8 cellular contexts compared by ENCODE assay signal in genomic region chr2:207337234-207338219, GRCh38.
A peak's percentile ranks its signal among the peaks of the same experiment; 100 is the strongest.
DNase-seq lines count a peak whose midpoint lies in the region; ATAC-seq and TF ChIP-seq lines count a peak whose summit lies in the region.

No MANE protein-coding gene starts in this region.

- H3K36me3 ChIP-seq in lower lobe of right lung (no peaks in the 10 kb centered on the region), GM23338 (ENCODE audit: insufficient read depth) (no peaks in the 10 kb centered on the region)

- peaks cover 51% of the 10 kb centered on the region for H3K4me1 Mint-ChIP-seq in T-helper 2 cell treated with Interferon-gamma antibody and Interleukin-4, amounts not matched to agents 5 μg/mL and 100 μg/mL, for 36 hours (ENCODE audit: low read depth)
- H3K4me1 Mint-ChIP-seq in GM23338 = peaks cover 59% of the 10 kb centered on the region

- H3K9me3 ChIP-seq in lower lobe of right lung = no peaks in the 10 kb centered on the region

- H3K4me3 Mint-ChIP-seq in T-helper 2 cell treated with Interferon-gamma antibody and Interleukin-4, amounts not matched to agents 5 μg/mL and 100 μg/mL, for 36 hours = peak overlapping the region; percentile 58
- no peak overlapping the region for H3K4me3 Mint-ChIP-seq in GM23338

- peaks cover 16% of the 10 kb centered on the region for H3K4me1 ChIP-seq in lower lobe of right lung
- H3K4me1 ChIP-seq in GM23338 (ENCODE audit: insufficient read depth) = peaks cover 34% of the 10 kb centered on the region

- H3K27me3 ChIP-seq in lower lobe of right lung (ENCODE audit: low read depth) = no peaks in the 10 kb centered on the region
- H3K27me3 ChIP-seq in GM23338 (ENCODE audit: insufficient read depth) = no peaks in the 10 kb centered on the region

- H3K9me2 ChIP-seq in GM23338 (ENCODE audit: insufficient read depth) = 0 out of 2 replicates have a peak, but pooled peaks cover 5% of the 10 kb centered on the region

- peak; percentile 34 for DNase-seq in NCI-H82 (lab: John Stamatoyannopoulos, UW)
- no peak for DNase-seq in NCI-H82 treated with DMSO at 0.1 percent for 48 hours (lab: John Stamatoyannopoulos, UW; ENCODE audit: unreplicated experiment)
- peak; percentile 42 for DNase-seq in T-helper 2 cell treated with Interferon-gamma antibody and Interleukin-4, amounts not matched to agents 5 μg/mL and 100 μg/mL, for 36 hours (ENCODE audit: low spot score)
- no peak for DNase-seq in lower lobe of right lung
- no peak for DNase-seq in GM23338 (ENCODE audit: low spot score)
- DNase-seq in GOT3 (lab: John Stamatoyannopoulos, UW) = no peak
- DNase-seq in NCI-H446 treated with DMSO at 0.1 percent for 48 hours (lab: John Stamatoyannopoulos, UW) = no peak

- H4K20me1 ChIP-seq in GM23338 (replicated peaks; ENCODE audit: insufficient read depth) = no peaks in the 10 kb centered on the region

- intact Hi-C loops in lower lobe of right lung (cut with DNase I) = no loop called here

- H3K4me2 ChIP-seq in GM23338 = no peak overlapping the region

- TF ChIP-seq CTCF in lower lobe of right lung (IDR thresholded peaks at IDR 0.05) (no peak), GM23338 (conservative IDR thresholded peaks at IDR 0.05; ENCODE audit: low read depth in 2 of 2) (no peak)

- H3F3A ChIP-seq in GM23338 (replicated peaks; ENCODE audit: low read depth) = peaks cover 9% of the 10 kb centered on the region

- H3K36me3 Mint-ChIP-seq in T-helper 2 cell treated with Interferon-gamma antibody and Interleukin-4, amounts not matched to agents 5 μg/mL and 100 μg/mL, for 36 hours (ENCODE audit: low read depth) = no peaks in the 10 kb centered on the region
- no peaks in the 10 kb centered on the region for H3K36me3 Mint-ChIP-seq in GM23338 (ENCODE audit: low read depth)

- no peaks in the 10 kb centered on the region for H3K9me3 Mint-ChIP-seq in T-helper 2 cell treated with Interferon-gamma antibody and Interleukin-4, amounts not matched to agents 5 μg/mL and 100 μg/mL, for 36 hours
- no peaks in the 10 kb centered on the region; the same call in 2 of the 3 replicates for H3K9me3 Mint-ChIP-seq in GM23338

- H3K27ac ChIP-seq in lower lobe of right lung (peak overlapping the region; percentile 22), GM23338 (ENCODE audit: low read depth) (no peak overlapping the region)

- no peaks in the 10 kb centered on the region for H3K79me2 ChIP-seq in GM23338 (replicated peaks; ENCODE audit: insufficient read depth)

- H2AFZ ChIP-seq in GM23338 = no peak overlapping the region

- no peaks in the 10 kb centered on the region for H3K27me3 Mint-ChIP-seq in T-helper 2 cell treated with Interferon-gamma antibody and Interleukin-4, amounts not matched to agents 5 μg/mL and 100 μg/mL, for 36 hours (ENCODE audit: low read depth)
- peaks cover 8% of the 10 kb centered on the region for H3K27me3 Mint-ChIP-seq in GM23338 (ENCODE audit: insufficient read depth, low read depth, poor library complexity)

- H3K4me3 ChIP-seq in lower lobe of right lung (no peak overlapping the region), GM23338 (no peak overlapping the region)

- ATAC-seq in HG02623 (IDR thresholded peaks at IDR 0.05; ENCODE audit: unreplicated experiment) (peak; percentile 28), lower lobe of right lung (peak in 1 of 2 donors; percentile 32), GM23338 (no peak)

- H3K27ac Mint-ChIP-seq in T-helper 2 cell treated with Interferon-gamma antibody and Interleukin-4, amounts not matched to agents 5 μg/mL and 100 μg/mL, for 36 hours = peak overlapping the region; percentile 91
- no peak overlapping the region; the same call in 1 of the 2 replicates for H3K27ac Mint-ChIP-seq in GM23338

TF ChIP-seq in GM23338, 12 proteins besides CTCF, POLR2A, EP300 and RAD21 (continues in another document):
- TF ChIP-seq ZNF331 (CRISPR knock-in tag; IDR thresholded peaks at IDR 0.05; ENCODE audit: low read depth) (no peak), EZH2phosphoT487 (IDR thresholded peaks at IDR 0.05; ENCODE audit: unreplicated experiment) (no peak), ETS1 (IDR thresholded peaks at IDR 0.05) (no peak), STAT1 (IDR thresholded peaks at IDR 0.05; ENCODE audit: unreplicated experiment) (no peak), CREB1 (CRISPR knock-in tag; IDR thresholded peaks at IDR 0.05; ENCODE audit: low read depth) (no peak), ZNF462 (CRISPR knock-in tag; IDR thresholded peaks at IDR 0.05) (no peak), POLR2AphosphoS5 (IDR thresholded peaks at IDR 0.05; ENCODE audit: low read depth) (no peak), EZH2 (IDR thresholded peaks at IDR 0.05; ENCODE audit: low read depth, unreplicated experiment) (no peak), ZNF114 (CRISPR knock-in tag; IDR thresholded peaks at IDR 0.05) (no peak), JUNB (IDR thresholded peaks at IDR 0.05; ENCODE audit: unreplicated experiment) (no peak)

Comparison
In these comparisons a context has a peak if more than half of its experiments do, and no peak if none do; other contexts are left out.
1. DNase-seq: peak in NCI-H82 (single experiment) and T-helper 2 cell treated with Interferon-gamma antibody and Interleukin-4, amounts not matched to agents 5 μg/mL and 100 μg/mL, for 36 hours (single experiment); none in NCI-H82 treated with DMSO at 0.1 percent for 48 hours (single experiment), lower lobe of right lung (single experiment), GM23338 (single experiment), GOT3 (single experiment) and NCI-H446 treated with DMSO at 0.1 percent for 48 hours (single experiment).